ENCODE assay signal across 8 cellular contexts in genomic region chr2:148645925-148646559, GRCh38. TPM values are rescaled to one million over a fixed set of nuclear protein-coding genes. Genes with fewer than 3 reads are reported as not detected.
DNase-seq lines count a peak whose midpoint lies in the region; ATAC-seq lines count a peak whose summit lies in the region.

No MANE protein-coding gene starts in this region.

- H3K4me3 ChIP-seq in effector memory CD4-positive, alpha-beta T cell (ENCODE audit: insufficient read depth, low read depth, low read length, poor library complexity, severe bottlenecking): peak overlapping the region; percentile 97
- H3K4me3 ChIP-seq in mesendoderm (ENCODE audit: low read length): peak overlapping the region; percentile 76

- peak overlapping the region; percentile 95 for H3K4me2 ChIP-seq in mesendoderm (ENCODE audit: low read length)

- H3K9ac ChIP-seq in mesendoderm (ENCODE audit: low read length): peak overlapping the region; percentile 69

- ATAC-seq in GM19023 (IDR thresholded peaks at IDR 0.05; ENCODE audit: unreplicated experiment): peak; percentile 29
- peak; percentile 45 for ATAC-seq in HG03280 (IDR thresholded peaks at IDR 0.05; ENCODE audit: unreplicated experiment)

- no peaks in the 10 kb centered on the region for H3K36me3 ChIP-seq in effector memory CD4-positive, alpha-beta T cell (ENCODE audit: control insufficient read depth, insufficient read depth, low read length)
- H3K36me3 ChIP-seq in mesendoderm (ENCODE audit: control insufficient read depth, insufficient read depth, low read length): no peaks in the 10 kb centered on the region

- H3K4me1 ChIP-seq in effector memory CD4-positive, alpha-beta T cell (ENCODE audit: control insufficient read depth, insufficient read depth, low read length, poor library complexity, severe bottlenecking): peaks cover 15% of the 10 kb centered on the region
- H3K4me1 ChIP-seq in mesendoderm (ENCODE audit: control insufficient read depth, low read depth, low read length): no peaks in the 10 kb centered on the region

- H2BK5ac ChIP-seq in mesendoderm (ENCODE audit: low read length): no peak overlapping the region

- H2BK120ac ChIP-seq in mesendoderm (ENCODE audit: low read depth, low read length): no peak overlapping the region

- H3K79me2 ChIP-seq in mesendoderm (ENCODE audit: control insufficient read depth, insufficient read depth, low read length): peaks cover 40% of the 10 kb centered on the region

- DNase-seq in Ammon's horn (ENCODE audit: low spot score) (peak; percentile 83), NCI-H446 treated with DMSO at 0.1 percent for 48 hours (lab: John Stamatoyannopoulos, UW) (peak; percentile 78), mesendoderm (peak; percentile 65)
- DNase-seq in activated CD4-positive, alpha-beta T cell treated with anti-CD3 and anti-CD28 coated beads, Interleukin-2, amount 50 U/mL, for 1 hour: peak; percentile 43
- DNase-seq in effector memory CD4-positive, alpha-beta T cell: peak; percentile 53 to 70 (median 61)
- peak; percentile 14 to 28 for DNase-seq in stimulated activated CD8-positive, alpha-beta memory T cell treated with anti-CD3 and anti-CD28 coated beads, Interleukin-2, amount 100 ng/mL, for 1 hour (ENCODE audit: low read depth in 2 of 2)

- peak overlapping the region; percentile 84 for H3K56ac ChIP-seq in mesendoderm (ENCODE audit: low read length)

- H4K5ac ChIP-seq in mesendoderm (ENCODE audit: low read length): no peak overlapping the region

- no peak overlapping the region for H3K4ac ChIP-seq in mesendoderm (ENCODE audit: low read depth, low read length)

- H2AK5ac ChIP-seq in mesendoderm (ENCODE audit: low read length): no peak overlapping the region

- H3K27ac ChIP-seq in effector memory CD4-positive, alpha-beta T cell (ENCODE audit: insufficient read depth, low read length, poor library complexity, severe bottlenecking): peak overlapping the region; percentile 97
- H3K27ac ChIP-seq in mesendoderm (ENCODE audit: low read depth, low read length): no peak overlapping the region

- WGBS in mesendoderm (ENCODE audit: extremely low coverage, insufficient coverage, low lambda C conversion rate): no CpG with 5 or more reads among the region's 13 CpGs

- H4K8ac ChIP-seq in mesendoderm (ENCODE audit: low read depth, low read length): no peak overlapping the region

- H3K18ac ChIP-seq in mesendoderm (ENCODE audit: low read length): no peak overlapping the region

- peaks cover 4% of the 10 kb centered on the region for H3K79me1 ChIP-seq in mesendoderm (ENCODE audit: low read length)

- no peaks in the 10 kb centered on the region for H3K9me3 ChIP-seq in effector memory CD4-positive, alpha-beta T cell (ENCODE audit: control insufficient read depth, low read length)

- no peak overlapping the region for H3K23ac ChIP-seq in mesendoderm (ENCODE audit: low read length)

- no peaks in the 10 kb centered on the region for H3K27me3 ChIP-seq in effector memory CD4-positive, alpha-beta T cell (replicated peaks; ENCODE audit: control insufficient read depth, insufficient read depth, low read length, poor library complexity, severe bottlenecking)
- H3K27me3 ChIP-seq in mesendoderm (ENCODE audit: insufficient read depth, low read length, poor library complexity): no peaks in the 10 kb centered on the region

- H2BK15ac ChIP-seq in mesendoderm (replicated peaks; ENCODE audit: low read depth): no peak overlapping the region

RNA-seq across cellular contexts. Expression of gene EPC2, which starts 1.5 kb away (rescaled TPM):
- polyA plus RNA-seq in mesendoderm (2013, experiment 1 of 2): 22.2 TPM
- polyA plus RNA-seq in mesendoderm (2013, experiment 2 of 2): 22.5 TPM

Comparison
In these comparisons a context has a peak if more than half of its experiments do, and no peak if none do; other contexts are left out.
1. DNase-seq: peak in every context shown above with its lines; median percentile 83 in Ammon's horn; 78 in NCI-H446 treated with DMSO at 0.1 percent for 48 hours; 65 in mesendoderm; 61 in effector memory CD4-positive, alpha-beta T cell; 43 in activated CD4-positive, alpha-beta T cell treated with anti-CD3 and anti-CD28 coated beads, Interleukin-2, amount 50 U/mL, for 1 hour; 21 in stimulated activated CD8-positive, alpha-beta memory T cell treated with anti-CD3 and anti-CD28 coated beads, Interleukin-2, amount 100 ng/mL, for 1 hour.